Comparison of ENCODE assay signal across 18 cellular contexts in the genomic region with DNA sequence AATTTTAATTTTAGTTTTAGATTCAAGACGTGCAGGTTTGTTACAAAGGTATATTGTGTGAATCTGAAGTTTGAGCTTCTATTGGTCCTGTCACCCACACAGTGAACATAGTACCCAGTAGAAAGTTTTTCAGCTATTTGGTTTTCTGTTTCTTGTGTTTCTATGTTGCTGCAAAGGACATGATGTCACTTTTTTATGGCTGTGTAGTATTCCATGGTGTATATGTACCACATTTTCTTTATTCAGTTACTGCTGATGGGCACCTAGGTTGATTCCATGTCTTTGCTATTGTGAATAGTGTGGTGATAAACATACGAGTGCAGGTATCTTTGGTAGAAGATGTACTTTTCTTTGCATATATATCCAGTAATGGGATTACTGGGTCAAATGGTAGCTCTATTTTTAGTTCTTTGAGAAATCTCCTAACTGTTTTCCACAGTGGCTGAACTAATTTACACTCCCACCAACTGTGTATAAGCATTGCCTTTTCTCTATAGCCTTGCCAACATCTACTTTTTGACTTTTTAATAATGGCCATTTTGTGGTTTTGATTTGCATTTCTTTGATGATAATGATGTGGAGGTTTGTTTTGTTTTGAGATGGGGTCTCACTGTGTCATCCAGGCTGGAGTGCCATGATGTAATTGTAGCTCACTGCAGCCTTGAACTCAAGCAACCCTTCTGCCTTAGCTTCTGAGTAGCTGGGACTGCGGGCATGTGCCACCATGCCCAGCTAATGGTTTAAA.
"Had no signal": no experiment of that assay in that cellular context is flagged by ENCODE, and none has a peak within 500 bp of the region (broad histone marks: within the 10 kb centered on the region; RNA-seq: fewer than 3 reads in every experiment).

No MANE protein-coding gene starts in this region.

- H3K9me3 ChIP-seq: adrenal gland, transverse colon, vagina had no signal

- H3K27me3 ChIP-seq: adrenal gland, transverse colon, vagina had no signal

- H3K4me3 ChIP-seq: adrenal gland, transverse colon, vagina had no signal

- ATAC-seq: activated naive CD4-positive, alpha-beta T cell treated with anti-CD3 and anti-CD28 coated beads, Interleukin-2, amount 50 U/mL, for 72 hours; activated T-cell treated with anti-CD3 and anti-CD28 coated beads, Interleukin-2, amount 50 U/mL, for 72 hours had no signal

- DNase-seq: activated CD4-positive, alpha-beta T cell treated with anti-CD3 and anti-CD28 coated beads for 1 hour; activated CD8-positive, alpha-beta memory T cell treated with anti-CD3 and anti-CD28 coated beads for 24 hours; activated gamma-delta T cell treated with Interleukin-2 at 50 U/mL for 16 hours; activated T-cell treated with anti-CD3 and anti-CD28 coated beads, Interleukin-2, amount 50 U/mL, for 72 hours; caudate nucleus; foreskin melanocyte; kidney; mammary epithelial cell; nephron progenitor cell; occipital lobe; stimulated activated CD4-positive, alpha-beta T cell treated with anti-CD3 and anti-CD28 coated beads, Interleukin-12 subunit alpha, Interleukin-12 subunit beta, amount 100 ng/mL, for 4 hours; stimulated activated CD4-positive, alpha-beta T cell treated with anti-CD3 and anti-CD28 coated beads, Interleukin-1b, Interleukin-23, amount 100 ng/mL, for 48 hours; stimulated activated naive CD4-positive, alpha-beta T cell treated with Interleukin-2 at 50 U/mL for 16 hours; transverse colon; WERI-Rb-1 had no signal

- H3K27ac ChIP-seq: transverse colon, vagina, WERI-Rb-1 had no signal

- H3K36me3 ChIP-seq: adrenal gland, transverse colon, vagina had no signal
